Comparison of ENCODE assay signal across 1 cellular context in the genomic region with DNA sequence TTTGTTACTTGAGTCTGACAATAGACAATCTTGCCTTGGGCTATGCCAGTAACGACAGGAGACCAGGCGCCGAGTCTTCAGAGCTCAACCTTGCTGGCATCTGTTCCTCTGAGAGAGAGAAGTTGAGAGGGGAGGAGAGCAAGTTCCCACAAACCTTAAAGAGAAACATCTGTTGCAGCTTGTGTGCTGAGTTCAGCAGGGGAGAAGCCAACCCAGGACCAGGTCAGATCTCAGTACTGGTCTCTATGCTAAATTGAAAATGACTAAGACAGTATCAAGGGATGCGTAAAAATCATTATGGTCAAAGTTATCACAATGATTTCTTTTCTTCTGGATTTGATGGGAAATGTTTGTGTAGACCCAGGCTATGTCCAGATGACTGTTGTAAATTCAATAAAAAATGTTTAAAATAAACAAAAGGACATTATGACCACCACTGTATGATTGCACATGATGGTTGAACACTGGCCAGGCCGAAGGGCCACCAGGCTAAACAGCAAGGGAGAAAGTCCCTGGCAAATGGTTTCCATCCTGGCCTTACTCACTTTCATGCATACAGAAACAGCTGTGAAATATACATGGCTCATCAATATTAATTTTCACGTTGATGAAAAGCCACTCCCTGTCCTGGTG.
TF ChIP-seq lines count a peak whose summit lies in the region.

No MANE protein-coding gene starts in this region.

TF ChIP-seq in H1, 55 proteins besides CTCF, POLR2A, EP300 and RAD21:
- no peak for TF ChIP-seq NANOG (IDR thresholded peaks at IDR 0.05; ENCODE audit: insufficient read depth, low read depth, low read length, poor library complexity, severe bottlenecking)
- TF ChIP-seq EZH2 (IDR thresholded peaks at IDR 0.05; ENCODE audit: low read depth, low read length, severe bottlenecking) = no peak
- TF ChIP-seq CEBPB (IDR thresholded peaks at IDR 0.05; ENCODE audit: low read depth, low read length) = no peak
- no peak for TF ChIP-seq HDAC2 (IDR thresholded peaks at IDR 0.05; ENCODE audit: borderline replicate concordance in 1 of 2, low read depth in 2 of 2, low read length in 2 of 2)
- no peak for TF ChIP-seq POLR2AphosphoS5 (IDR thresholded peaks at IDR 0.05; ENCODE audit: low read depth, low read length)
- no peak for TF ChIP-seq TAF1 (IDR thresholded peaks at IDR 0.05; ENCODE audit: low read depth, low read length)
- no peak for TF ChIP-seq BACH1 (IDR thresholded peaks at IDR 0.05; ENCODE audit: low read length)
- TF ChIP-seq TBP (IDR thresholded peaks at IDR 0.05; ENCODE audit: low read depth, low read length) = no peak
- no peak for TF ChIP-seq KDM5A (IDR thresholded peaks at IDR 0.05; ENCODE audit: low read length)
- no peak for TF ChIP-seq SP2 (IDR thresholded peaks at IDR 0.05; ENCODE audit: low read length)
- TF ChIP-seq FOSL1 (IDR thresholded peaks at IDR 0.05; ENCODE audit: insufficient read depth, low read depth, low read length) = no peak
- TF ChIP-seq SUZ12 (IDR thresholded peaks at IDR 0.05; ENCODE audit: low read length) = no peak
- TF ChIP-seq SP1 (IDR thresholded peaks at IDR 0.05; ENCODE audit: low read depth, low read length) = no peak
